Comparison of ENCODE assay signal across 15 cellular contexts in genomic region chr1:94047914-94048313, GRCh38.
DNase-seq lines count a peak whose midpoint lies in the region; ATAC-seq and TF ChIP-seq lines count a peak whose summit lies in the region.
"Had no signal": no experiment of that assay in that cellular context is flagged by ENCODE, and none has a peak within 500 bp of the region (broad histone marks: within the 10 kb centered on the region; RNA-seq: fewer than 3 reads in every experiment).

No MANE protein-coding gene starts in this region.

- H4K12ac ChIP-seq in trophoblast cell (ENCODE audit: low read depth, low read length) = no peak overlapping the region

- in situ Hi-C loops in HAP-1 (cut with MboI; ENCODE audit: low sequenced_read_pairs) = no loop called here

- peak overlapping the region; percentile 92 for H2BK5ac ChIP-seq in trophoblast cell (ENCODE audit: low read depth, low read length, poor library complexity)

- ATAC-seq in gastroesophageal sphincter = no peak
- ATAC-seq: naive thymus-derived CD8-positive, alpha-beta T cell had no signal

- H2AK5ac ChIP-seq in trophoblast cell (ENCODE audit: low read length) = peak overlapping the region; percentile 59

- H2BK120ac ChIP-seq in trophoblast cell (ENCODE audit: insufficient read depth, low read length, poor library complexity) = peak overlapping the region; percentile 99

- H3K27ac ChIP-seq in ascending aorta (peak overlapping the region; percentile 77 to 89), gastroesophageal sphincter (peak overlapping the region in 3 of 4 donors; percentile 55 to 74 (median 59)), trophoblast cell (ENCODE audit: low read depth, low read length) (peak overlapping the region; percentile 98)

- H3K27me3 Mint-ChIP-seq in type B pancreatic cell = no peaks in the 10 kb centered on the region

- H3K4me3 ChIP-seq in ascending aorta (no peak overlapping the region), gastroesophageal sphincter (no peak overlapping the region), trophoblast cell (ENCODE audit: low read depth, low read length) (no peak overlapping the region), HAP-1 (no peak overlapping the region)

- peak overlapping the region; percentile 1 for H3K4me2 ChIP-seq in trophoblast cell (ENCODE audit: low read length)

- no peak overlapping the region for H3K9ac ChIP-seq in trophoblast cell (ENCODE audit: low read length)

- peaks cover 4% of the 10 kb centered on the region for H3K36me3 Mint-ChIP-seq in type B pancreatic cell
- H3K36me3 Mint-ChIP-seq: activated CD4-positive, alpha-beta memory T cell treated with anti-CD3 and anti-CD28 coated beads for 36 hours; naive thymus-derived CD8-positive, alpha-beta T cell had no signal

- peak overlapping the region; percentile 48 for H3K18ac ChIP-seq in trophoblast cell (ENCODE audit: low read length)

- H3K4me1 Mint-ChIP-seq in type B pancreatic cell (ENCODE audit: unreplicated experiment) = peaks cover 27% of the 10 kb centered on the region

- TF ChIP-seq EP300 in gastroesophageal sphincter (IDR thresholded peaks at IDR 0.05) = no peak

- no peak overlapping the region for H3K23ac ChIP-seq in trophoblast cell (ENCODE audit: low read length)

- peak overlapping the region; percentile 88 for H4K91ac ChIP-seq in trophoblast cell (ENCODE audit: low read depth, low read length)

- no peaks in the 10 kb centered on the region for H3K27me3 ChIP-seq in ascending aorta
- H3K27me3 ChIP-seq in gastroesophageal sphincter = no peaks in the 10 kb centered on the region
- no peaks in the 10 kb centered on the region for H3K27me3 ChIP-seq in trophoblast cell (ENCODE audit: insufficient read depth, low read length)
- no peaks in the 10 kb centered on the region for H3K27me3 ChIP-seq in HAP-1 (ENCODE audit: low read depth)

- H3K4me3 Mint-ChIP-seq in type B pancreatic cell = peak overlapping the region; percentile 15
- H3K4me3 Mint-ChIP-seq: activated CD4-positive, alpha-beta memory T cell treated with anti-CD3 and anti-CD28 coated beads for 36 hours; naive thymus-derived CD8-positive, alpha-beta T cell had no signal

- H3K9me3 Mint-ChIP-seq in type B pancreatic cell = no peaks in the 10 kb centered on the region
- H3K9me3 Mint-ChIP-seq: activated CD4-positive, alpha-beta memory T cell treated with anti-CD3 and anti-CD28 coated beads for 36 hours; naive thymus-derived CD8-positive, alpha-beta T cell had no signal

- peak overlapping the region; percentile 51 for H4K8ac ChIP-seq in trophoblast cell (ENCODE audit: low read depth, low read length)

- intact Hi-C loops in ascending aorta (cut with DNase I) = loop anchor here (2.0 to 5.0 kb wide), 4 partner anchors 13 to 369 kb away; partner anchors contain the start of genes ABCD3 and ARHGAP29

- peak overlapping the region; percentile 35 for H3K4ac ChIP-seq in trophoblast cell (ENCODE audit: low read depth, low read length)

- H3K9me3 ChIP-seq in ascending aorta = no peaks in the 10 kb centered on the region
- H3K9me3 ChIP-seq in gastroesophageal sphincter = no peaks in the 10 kb centered on the region
- H3K9me3 ChIP-seq in trophoblast cell (ENCODE audit: insufficient read depth, low read depth, low read length) = no peaks in the 10 kb centered on the region
- H3K9me3 ChIP-seq in HAP-1 = no peaks in the 10 kb centered on the region

- peak overlapping the region; percentile 57 for H3K27ac Mint-ChIP-seq in type B pancreatic cell
- H3K27ac Mint-ChIP-seq: activated CD4-positive, alpha-beta memory T cell treated with anti-CD3 and anti-CD28 coated beads for 36 hours had no signal

- H3K79me1 ChIP-seq in trophoblast cell (ENCODE audit: low read length) = peaks cover 49% of the 10 kb centered on the region

- no peak for TF ChIP-seq POLR2A in gastroesophageal sphincter (IDR thresholded peaks at IDR 0.05)

- peaks cover 6% of the 10 kb centered on the region for H3K79me2 ChIP-seq in trophoblast cell (ENCODE audit: control insufficient read depth, insufficient read depth, low read length, poor library complexity)

- H3K36me3 ChIP-seq in ascending aorta (no peaks in the 10 kb centered on the region), gastroesophageal sphincter (no peaks in the 10 kb centered on the region), trophoblast cell (ENCODE audit: control insufficient read depth in 1 of 2, insufficient read depth in 2 of 2, low read length in 2 of 2) (no peaks in the 10 kb centered on the region), HAP-1 (replicated peaks) (no peaks in the 10 kb centered on the region)

- H3K4me1 ChIP-seq in ascending aorta (peaks cover 5 to 41% of the 10 kb centered on the region in 2 donors), gastroesophageal sphincter (peaks cover 0 to 17% (median 10%) of the 10 kb centered on the region in 3 donors), trophoblast cell (ENCODE audit: control insufficient read depth in 1 of 2, insufficient read depth in 2 of 2, low read length in 2 of 2) (peaks cover 36% of the 10 kb centered on the region in 2 experiments), HAP-1 (peaks cover 11% of the 10 kb centered on the region)

- peak overlapping the region; percentile 86 for H3K14ac ChIP-seq in trophoblast cell (ENCODE audit: low read length)

- TF ChIP-seq CTCF in ascending aorta (IDR thresholded peaks at IDR 0.05) (no peak), gastroesophageal sphincter (IDR thresholded peaks at IDR 0.05) (no peak), type B pancreatic cell (conservative IDR thresholded peaks at IDR 0.05) (no peak)

- DNase-seq in ascending aorta (ENCODE audit: low spot score in 2 of 2) (no peak), trophoblast cell (no peak), type B pancreatic cell (ENCODE audit: extremely low spot score, unreplicated experiment) (no peak), HAP-1 (ENCODE audit: low spot score in 2 of 2) (no peak), NCI-H226 (no peak)
- DNase-seq in activated CD4-positive, alpha-beta T cell treated with anti-CD3 and anti-CD28 coated beads for 1 hour = no peak
- DNase-seq: activated CD4-positive, alpha-beta memory T cell treated with anti-CD3 and anti-CD28 coated beads for 36 hours; activated effector memory CD4-positive, alpha-beta T cell treated with Interleukin-2 at 50 U/mL for 16 hours; C1 segment of cervical spinal cord; naive thymus-derived CD8-positive, alpha-beta T cell; NCI-H1694 treated with DMSO at 0.1 percent for 48 hours; NCI-H526 treated with DMSO at 0.1 percent for 48 hours; RPMI8226; T1000 had no signal

- H2BK12ac ChIP-seq in trophoblast cell (ENCODE audit: low read length) = peak overlapping the region; percentile 89

- 100% methylated on average over 1 of the region's 2 CpGs; no CpG with 5 or more reads in 1 of the 2 donors for WGBS in gastroesophageal sphincter (ENCODE audit: low coverage in 1 of 2), 2 donors
- no CpG with 5 or more reads among the region's 2 CpGs for WGBS in trophoblast cell (ENCODE audit: extremely low coverage, insufficient coverage, insufficient read length)

- no peak overlapping the region for H2AFZ ChIP-seq in trophoblast cell (ENCODE audit: insufficient read depth, low read length, poor library complexity)
